ENCODE assay signal across 22 cellular contexts in the genomic region with DNA sequence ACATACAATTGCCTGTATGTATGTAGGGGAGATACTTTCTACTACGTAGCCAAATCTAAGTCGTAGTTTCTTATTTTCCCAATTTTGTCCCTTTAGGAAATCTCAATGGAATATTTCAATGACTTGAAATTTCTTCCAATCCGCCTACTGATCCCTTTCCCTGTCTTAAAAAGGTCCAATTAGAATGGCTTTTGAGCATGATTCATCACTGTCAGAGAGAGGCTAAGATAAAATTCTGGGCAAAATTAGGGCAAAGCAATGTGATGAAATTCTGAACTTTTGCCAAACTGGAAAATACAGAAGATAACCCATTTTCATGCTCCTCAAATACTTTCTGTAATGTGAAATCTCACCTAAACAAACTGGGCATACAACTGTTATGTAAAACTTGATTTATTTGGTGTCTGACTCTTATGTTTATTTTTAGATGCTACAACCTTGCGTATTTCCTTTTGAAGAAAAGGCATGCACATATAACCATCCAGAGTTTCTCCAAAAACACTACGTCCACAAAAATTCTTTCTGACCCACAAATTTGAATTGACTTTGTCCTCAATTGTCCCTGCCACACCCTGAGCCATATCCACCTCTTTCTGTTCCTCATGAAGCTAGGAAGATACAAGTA.
"Had no signal": no experiment of that assay in that cellular context is flagged by ENCODE, and none has a peak within 500 bp of the region (broad histone marks: within the 10 kb centered on the region; RNA-seq: fewer than 3 reads in every experiment).

No MANE protein-coding gene starts in this region.

- H3K9me3 Mint-ChIP-seq: activated CD4-positive, alpha-beta memory T cell treated with anti-CD3 and anti-CD28 coated beads, Interleukin-2, amount 10 ng/mL, durations not matched to agents 7 days and 5 days; activated naive CD4-positive, alpha-beta T cell treated with anti-CD3 and anti-CD28 coated beads for 36 hours; activated T-cell treated with anti-CD3 and anti-CD28 coated beads, Interleukin-2, amount 50 U/mL, for 24 hours; activated T-helper 2 cell treated with anti-CD3 and anti-CD28 coated beads, Interferon-gamma antibody, Interleukin-2, Interleukin-4, amounts not matched to agents 10 μg/mL and 5 μg/mL and 100 μg/mL, durations not matched to agents 14 hours and 24 hours and 36 hours; nephron progenitor cell had no signal

- H3K27me3 ChIP-seq: ascending aorta, hepatocyte, tibial nerve, vagina had no signal

- H3K27ac Mint-ChIP-seq: activated CD4-positive, alpha-beta memory T cell treated with anti-CD3 and anti-CD28 coated beads, Interleukin-2, amount 10 ng/mL, durations not matched to agents 7 days and 5 days; activated naive CD4-positive, alpha-beta T cell treated with anti-CD3 and anti-CD28 coated beads for 36 hours; activated T-cell treated with anti-CD3 and anti-CD28 coated beads, Interleukin-2, amount 50 U/mL, for 24 hours; activated T-helper 2 cell treated with anti-CD3 and anti-CD28 coated beads, Interferon-gamma antibody, Interleukin-2, Interleukin-4, amounts not matched to agents 10 μg/mL and 5 μg/mL and 100 μg/mL, durations not matched to agents 14 hours and 24 hours and 36 hours; nephron progenitor cell had no signal

- H3K4me1 Mint-ChIP-seq: nephron progenitor cell had no signal

- ATAC-seq: left lobe of liver; stimulated activated naive CD8-positive, alpha-beta T cell treated with anti-CD3 and anti-CD28 coated beads, Interleukin-15, Interleukin-2, amounts not matched to agents 100 U/mL and 50 U/mL, for 24 hours had no signal

- H3K27me3 Mint-ChIP-seq: activated T-cell treated with anti-CD3 and anti-CD28 coated beads, Interleukin-2, amount 50 U/mL, for 24 hours had no signal

- H3K9me3 ChIP-seq: ascending aorta, tibial nerve, vagina had no signal

- H3K4me3 ChIP-seq: ascending aorta, hepatocyte, lung, tibial nerve, vagina had no signal

- H3K4me3 Mint-ChIP-seq: activated CD4-positive, alpha-beta memory T cell treated with anti-CD3 and anti-CD28 coated beads, Interleukin-2, amount 10 ng/mL, durations not matched to agents 7 days and 5 days; activated naive CD4-positive, alpha-beta T cell treated with anti-CD3 and anti-CD28 coated beads for 36 hours; activated T-cell treated with anti-CD3 and anti-CD28 coated beads, Interleukin-2, amount 50 U/mL, for 24 hours; nephron progenitor cell had no signal

- H3K27ac ChIP-seq: hepatocyte, tibial nerve, vagina had no signal

- FAIRE-seq: endometrium, keratinocyte had no signal

- DNase-seq: activated CD4-positive, alpha-beta memory T cell treated with anti-CD3 and anti-CD28 coated beads, Interleukin-2, amount 10 ng/mL, durations not matched to agents 7 days and 5 days; activated CD4-positive, alpha-beta T cell treated with anti-CD3 and anti-CD28 coated beads for 48 hours; activated CD4-positive, CD25-positive, alpha-beta regulatory T cell; activated naive CD4-positive, alpha-beta T cell treated with anti-CD3 and anti-CD28 coated beads for 36 hours; activated T-cell treated with anti-CD3 and anti-CD28 coated beads, Interleukin-2, amount 50 U/mL, for 24 hours; cortex of kidney; nephron progenitor cell; occipital lobe; stimulated activated CD4-positive, alpha-beta T cell treated with anti-CD3 and anti-CD28 coated beads, Interleukin-12 subunit alpha, Interleukin-12 subunit beta, amount 100 ng/mL, for 4 hours; stimulated activated CD4-positive, alpha-beta T cell treated with anti-CD3 and anti-CD28 coated beads, Interleukin-1b, Interleukin-23, amount 100 ng/mL, for 48 hours; stimulated activated naive CD8-positive, alpha-beta T cell treated with anti-CD3 and anti-CD28 coated beads, Interleukin-15, Interleukin-2, amounts not matched to agents 100 U/mL and 50 U/mL, for 24 hours; substantia nigra; T1000 had no signal
